In genomic region chr7:124284937-124285336, GRCh38 we compare ENCODE assay signal across 8 cellular contexts.
"Had no signal": no experiment of that assay in that cellular context is flagged by ENCODE, and none has a peak within 500 bp of the region (broad histone marks: within the 10 kb centered on the region; RNA-seq: fewer than 3 reads in every experiment).

No MANE protein-coding gene starts in this region.

- H3K9me3 Mint-ChIP-seq: GM23338 had no signal

- H3K4me3 Mint-ChIP-seq: GM23338, HFFc6 had no signal

- DNase-seq: GM23248, GOT3, H7, HCEC 1CT, HFFc6 had no signal

- H2AFZ ChIP-seq: GM23248, GM23338 had no signal

- H3K27ac ChIP-seq: GM23248 had no signal

- H3K4me1 ChIP-seq: HAP-1 had no signal

- H3K36me3 ChIP-seq: HAP-1 had no signal

- H3K4me2 ChIP-seq: GM23338 had no signal

- H3K4me1 Mint-ChIP-seq: GM23338 had no signal

- H3K9ac ChIP-seq: GM23248 had no signal

- H3K9me3 ChIP-seq: HAP-1 had no signal

- H3K27ac Mint-ChIP-seq: GM23338, HFFc6 had no signal

- H3K4me3 ChIP-seq: GM23248, GM23338, HAP-1 had no signal

- ATAC-seq: GM23338, HCT116 had no signal
